Comparison of ENCODE assay signal across 8 cellular contexts in genomic region chrX:15269618-15270521, GRCh38. TPM values are rescaled to one million over a fixed set of nuclear protein-coding genes. Genes with fewer than 3 reads are reported as not detected.
DNase-seq lines count a peak whose midpoint lies in the region; ATAC-seq and TF ChIP-seq lines count a peak whose summit lies in the region.

A gene with protein sequence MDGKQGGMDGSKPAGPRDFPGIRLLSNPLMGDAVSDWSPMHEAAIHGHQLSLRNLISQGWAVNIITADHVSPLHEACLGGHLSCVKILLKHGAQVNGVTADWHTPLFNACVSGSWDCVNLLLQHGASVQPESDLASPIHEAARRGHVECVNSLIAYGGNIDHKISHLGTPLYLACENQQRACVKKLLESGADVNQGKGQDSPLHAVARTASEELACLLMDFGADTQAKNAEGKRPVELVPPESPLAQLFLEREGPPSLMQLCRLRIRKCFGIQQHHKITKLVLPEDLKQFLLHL (minus strand): TSS chrX:15270083. CDS start chrX:15269874, 209 bp downstream.

- peak; percentile 11 to 42 (median 32) for TF ChIP-seq POLR2A in body of pancreas (IDR thresholded peaks at IDR 0.05)
- TF ChIP-seq POLR2A in upper lobe of left lung (IDR thresholded peaks at IDR 0.05), result no peak

- peak; percentile 74 to 77 for DNase-seq in Caco-2
- no peak for DNase-seq in NT2/D1 (ENCODE audit: low read depth, low spot score)
- peak; percentile 74 to 84 (median 82) for DNase-seq in body of pancreas
- DNase-seq in kidney glomerular epithelial cell (lab: John Stamatoyannopoulos, UW), result peak; percentile 60
- peak in 1 of 2 donors; percentile 73 for DNase-seq in upper lobe of left lung

- no peaks in the 10 kb centered on the region for H3K9me3 ChIP-seq in Caco-2
- peaks cover 7% of the 10 kb centered on the region; the same call in 1 of the 2 replicates for H3K9me3 ChIP-seq in NT2/D1 (ENCODE audit: insufficient read depth, low read length)
- H3K9me3 ChIP-seq in body of pancreas, result no peaks in the 10 kb centered on the region
- no peaks in the 10 kb centered on the region for H3K9me3 ChIP-seq in upper lobe of left lung

- H3K4me3 ChIP-seq in Caco-2 (ENCODE audit: low read depth, low read length) (peak within 1 kb of the TSS; percentile 15), NT2/D1 (ENCODE audit: insufficient read length, low read depth) (peak within 1 kb of the TSS; percentile 13), body of pancreas (no peak within 1 kb of the TSS), upper lobe of left lung (peak within 1 kb of the TSS in 3 of 4 donors; percentile 15 to 32 (median 22))

- CTCF ChIA-PET in Caco-2 (lab: Charles Lee), result interaction anchor here (0.6 kb wide), 1 partner anchor 30 kb away, joined by 3 read pairs; no protein-coding TSS in a partner anchor

- H3K36me3 ChIP-seq in Caco-2 (ENCODE audit: control insufficient read depth, insufficient read depth, low read length) (no peaks in the 10 kb centered on the region), NT2/D1 (ENCODE audit: insufficient read depth, insufficient read length, low read length) (no peaks in the 10 kb centered on the region), body of pancreas (replicated peaks in 1 of 2; ENCODE audit: insufficient read depth in 1 of 2, low read depth in 2 of 2) (no peaks in the 10 kb centered on the region), upper lobe of left lung (no peaks in the 10 kb centered on the region)

- peak; percentile 60 for ATAC-seq in GM21619 (IDR thresholded peaks at IDR 0.05; ENCODE audit: unreplicated experiment)
- peak; percentile 88 for ATAC-seq in body of pancreas
- peak; percentile 73 to 88 for ATAC-seq in upper lobe of left lung (ENCODE audit: low FRiP score in 2 of 2)
- ATAC-seq in GM19452 (IDR thresholded peaks at IDR 0.05; ENCODE audit: unreplicated experiment), result no peak
- ATAC-seq in HG03520 (IDR thresholded peaks at IDR 0.05; ENCODE audit: unreplicated experiment), result no peak

- no peak for TF ChIP-seq EP300 in upper lobe of left lung (IDR thresholded peaks at IDR 0.05)

- no peak for TF ChIP-seq CTCF in Caco-2 (IDR thresholded peaks at IDR 0.05; ENCODE audit: insufficient read depth in 1 of 2, low read depth in 1 of 2, low read length in 1 of 2, severe bottlenecking in 1 of 2, unreplicated experiment in 1 of 2)
- no peak for TF ChIP-seq CTCF in body of pancreas (IDR thresholded peaks at IDR 0.05)
- no peak for TF ChIP-seq CTCF in upper lobe of left lung (IDR thresholded peaks at IDR 0.05)

- H3K27ac Mint-ChIP-seq in Caco-2 (ENCODE audit: unreplicated experiment), result peak within 1 kb of the TSS; percentile 91

- no peaks in the 10 kb centered on the region for H3K27me3 Mint-ChIP-seq in Caco-2 (ENCODE audit: insufficient read depth, unreplicated experiment)

- H3K4me3 Mint-ChIP-seq in Caco-2 (ENCODE audit: unreplicated experiment), result peak within 1 kb of the TSS; percentile 96

- H3K4me1 ChIP-seq in Caco-2 (no peaks in the 10 kb centered on the region), NT2/D1 (ENCODE audit: insufficient read depth, insufficient read length) (peaks cover 2% of the 10 kb centered on the region), body of pancreas (no peaks in the 10 kb centered on the region), upper lobe of left lung (peaks cover 0 to 7% (median 0%) of the 10 kb centered on the region in 4 donors)

- H3K9ac ChIP-seq in NT2/D1 (ENCODE audit: insufficient read length, low read depth), result peak within 1 kb of the TSS; percentile 36

- peaks cover 10% of the 10 kb centered on the region for H3K4me1 Mint-ChIP-seq in Caco-2 (ENCODE audit: low read depth, unreplicated experiment)

- no TSS peak for BruUV-seq in Caco-2 (replicated peaks; lab: Mats Ljungman, UMichigan)

- no peaks in the 10 kb centered on the region for H3K9me3 Mint-ChIP-seq in Caco-2 (ENCODE audit: unreplicated experiment)

- H3K27me3 ChIP-seq in Caco-2 (replicated peaks; ENCODE audit: control insufficient read depth, insufficient read depth, low read length) (no peaks in the 10 kb centered on the region), NT2/D1 (ENCODE audit: insufficient read depth, insufficient read length) (no peaks in the 10 kb centered on the region), body of pancreas (no peaks in the 10 kb centered on the region), upper lobe of left lung (no peaks in the 10 kb centered on the region)

- peaks cover 6% of the 10 kb centered on the region for H3K36me3 Mint-ChIP-seq in Caco-2 (ENCODE audit: insufficient read depth, unreplicated experiment)

- intact Hi-C loops in Caco-2 (cut with micrococcal nuclease; ENCODE audit: unreplicated experiment), result no loop called here
- intact Hi-C loops in body of pancreas (cut with DNase I), result no loop called here

- H3K27ac ChIP-seq in body of pancreas (peak within 1 kb of the TSS; percentile 57 to 84 (median 68)), upper lobe of left lung (peak within 1 kb of the TSS; percentile 50 to 63 (median 54))

- WGBS in body of pancreas, 2 donors, result 3 to 40% methylated on average over 1 to 8 of the region's 15 CpGs
- WGBS in upper lobe of left lung, 2 donors, result 16 to 35% methylated on average over 7 to 15 of the region's 15 CpGs

- POLR2A ChIA-PET in Caco-2 (lab: Charles Lee), result interaction anchor here (0.5 kb wide), 1 partner anchor 141 kb away, joined by 3 read pairs; no protein-coding TSS in a partner anchor

RNA-seq across cellular contexts. Expression of the gene that starts here (rescaled TPM):
- total RNA-seq in Caco-2 (2022) (4.6 and 8.3 TPM in 2 replicates), body of pancreas (1 to 10 TPM; 1.6 to 4.9 TPM), upper lobe of left lung (1 to 10 TPM; 3.0 to 6.2 (median 3.6) TPM)

Comparison
In these comparisons a context has a peak if more than half of its experiments do, and no peak if none do; other contexts are left out.
1. H3K4me3 ChIP-seq: peak in Caco-2 (single experiment), NT2/D1 (single experiment) and upper lobe of left lung (3 of 4); none in body of pancreas (0 of 2).
2. ATAC-seq: peak in GM21619 (single experiment), body of pancreas (single experiment) and upper lobe of left lung (2 of 2); none in GM19452 (single experiment) and HG03520 (single experiment).
3. POLR2A ChIP-seq: peak in body of pancreas (3 of 3); none in upper lobe of left lung (0 of 4).